Comparison of ENCODE assay signal across 11 cellular contexts in the genomic region with DNA sequence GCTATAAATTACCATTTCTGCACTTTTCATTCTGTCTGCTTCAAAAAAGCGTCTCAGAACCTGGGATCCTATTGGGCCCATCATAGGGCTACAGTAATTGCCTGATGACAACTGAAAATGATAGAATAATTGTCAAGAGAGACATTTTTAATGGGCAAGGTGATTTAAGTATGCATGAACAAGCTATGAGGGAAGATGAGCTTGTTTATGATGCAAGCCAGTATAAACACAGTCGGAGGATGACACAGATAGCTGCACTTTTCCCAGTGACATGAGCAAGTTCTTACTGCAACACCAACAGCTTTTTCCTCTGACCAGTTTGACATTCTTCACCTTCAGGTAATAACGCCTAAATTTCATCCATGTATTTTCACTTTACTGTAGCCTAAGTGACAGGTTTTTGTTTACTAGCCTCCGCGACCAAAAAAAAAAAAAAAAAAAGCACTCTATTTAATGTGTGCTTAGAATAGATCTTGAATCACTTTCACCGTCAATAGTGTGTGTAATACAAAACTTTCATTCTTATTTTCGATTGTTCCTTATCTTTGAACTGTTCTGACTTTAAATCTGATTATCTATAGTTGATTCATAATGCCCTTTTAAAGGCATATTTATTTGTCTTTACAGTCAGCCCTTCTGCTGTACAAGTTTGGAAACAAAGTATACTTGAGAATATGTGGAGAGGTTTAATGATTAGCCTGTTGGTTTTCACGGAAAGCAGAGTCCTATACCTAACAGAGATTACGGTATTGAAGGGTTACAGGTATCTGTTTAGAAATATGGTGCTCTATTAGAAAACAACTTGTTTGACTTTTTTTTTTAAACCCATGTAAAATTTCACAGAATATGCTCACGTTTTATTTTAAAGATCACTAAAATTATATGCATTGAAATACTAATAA. TPM values are rescaled to one million over a fixed set of nuclear protein-coding genes. Genes with fewer than 3 reads are reported as not detected.
DNase-seq lines count a peak whose midpoint lies in the region; TF ChIP-seq lines count a peak whose summit lies in the region.
"Had no signal": no experiment of that assay in that cellular context is flagged by ENCODE, and none has a peak within 500 bp of the region (broad histone marks: within the 10 kb centered on the region; RNA-seq: fewer than 3 reads in every experiment).

No MANE protein-coding gene starts in this region.

- H2AFZ ChIP-seq in hepatocyte, result no peak overlapping the region

- no peaks in the 10 kb centered on the region for H3K9me2 ChIP-seq in hepatocyte (replicated peaks; ENCODE audit: insufficient read depth)

- H3K36me3 ChIP-seq in HAP-1 (replicated peaks) (no peaks in the 10 kb centered on the region), hepatocyte (replicated peaks; ENCODE audit: insufficient read depth, low read depth) (no peaks in the 10 kb centered on the region), skeletal muscle tissue (ENCODE audit: control insufficient read depth in 3 of 3, insufficient read depth in 3 of 3, low read length in 3 of 3) (no peaks in the 10 kb centered on the region)

- in situ Hi-C loops in HAP-1 (cut with MboI; ENCODE audit: low sequenced_read_pairs), result loop anchor here (25.0 kb wide), 1 partner anchor 246 kb away; no protein-coding TSS in a partner anchor

- peak overlapping the region; percentile 77 for H3K27ac ChIP-seq in hepatocyte
- H3K27ac ChIP-seq in skeletal muscle tissue (ENCODE audit: low read depth, low read length), result peak overlapping the region; percentile 76

- DNase-seq in HAP-1 (ENCODE audit: low spot score in 2 of 2) (no peak), NCI-H748 treated with DMSO at 0.1 percent for 48 hours (lab: John Stamatoyannopoulos, UW) (peak; percentile 39), hepatocyte (ENCODE audit: low spot score) (no peak), SIG-M5 (lab: John Stamatoyannopoulos, UW) (no peak), GDM1 (lab: John Stamatoyannopoulos, UW) (no peak), cortex of kidney (lab: John Stamatoyannopoulos, UW) (no peak)
- DNase-seq: activated CD8-positive, alpha-beta memory T cell treated with anti-CD3 and anti-CD28 coated beads for 24 hours; activated naive CD4-positive, alpha-beta T cell treated with anti-CD3 and anti-CD28 coated beads, Interleukin-2, amount 50 U/mL, for 16 hours; Caco-2 had no signal

- H3K27me3 ChIP-seq in HAP-1 (ENCODE audit: low read depth) (no peaks in the 10 kb centered on the region), hepatocyte (no peaks in the 10 kb centered on the region), skeletal muscle tissue (ENCODE audit: control insufficient read depth in 3 of 3, insufficient read depth in 3 of 3, low read length in 3 of 3) (no peaks in the 10 kb centered on the region)

- peaks cover 14% of the 10 kb centered on the region for H3K79me2 ChIP-seq in hepatocyte

- H3K4me1 ChIP-seq in HAP-1, result peaks cover 34% of the 10 kb centered on the region
- H3K4me1 ChIP-seq in hepatocyte (ENCODE audit: insufficient read depth), result peaks cover 22% of the 10 kb centered on the region
- H3K4me1 ChIP-seq in skeletal muscle tissue (ENCODE audit: control insufficient read depth in 3 of 3, insufficient read depth in 3 of 3, low read length in 3 of 3), result peaks cover 10 to 13% (median 12%) of the 10 kb centered on the region in 3 donors
- H3K4me1 ChIP-seq: Caco-2 had no signal

- H4K20me1 ChIP-seq in hepatocyte (ENCODE audit: insufficient read depth, poor library complexity, severe bottlenecking), result no peaks in the 10 kb centered on the region

- H3K9ac ChIP-seq in skeletal muscle tissue (ENCODE audit: low read depth in 1 of 3, low read length in 3 of 3), result peak overlapping the region; percentile 72 to 82 (median 80)

- TF ChIP-seq CTCF in hepatocyte (IDR thresholded peaks at IDR 0.05; ENCODE audit: poor library complexity), result no peak

- 42% methylated on average over 10 of the region's 10 CpGs for WGBS in hepatocyte (ENCODE audit: low lambda C conversion rate, missing lambda C conversion rate)

- H3K4me2 ChIP-seq in hepatocyte, result peak overlapping the region; percentile 71

- H3K9me3 ChIP-seq in HAP-1 (no peaks in the 10 kb centered on the region), hepatocyte (ENCODE audit: low read depth) (no peaks in the 10 kb centered on the region), skeletal muscle tissue (ENCODE audit: control insufficient read depth in 3 of 3, low read length in 3 of 3) (no peaks in the 10 kb centered on the region)
- H3K9me3 ChIP-seq: Caco-2 had no signal

- H3K4me3 ChIP-seq in HAP-1 (peak overlapping the region; percentile 22), hepatocyte (no peak overlapping the region), skeletal muscle tissue (ENCODE audit: low read length in 3 of 3) (peak overlapping the region; percentile 64 to 69 (median 68))

RNA-seq across cellular contexts. Expression of gene FOXP2, which starts 1.7 kb away (rescaled TPM):
- total RNA-seq in hepatocyte (14.7 and 21.1 TPM in 2 replicates), skeletal muscle tissue (10.4 TPM)
- 8.1 and 10.0 TPM in 2 replicates for polyA plus RNA-seq in hepatocyte
- total RNA-seq: Caco-2, OCI-LY7 had no signal
